Comparison of ENCODE assay signal across 11 cellular contexts in the genomic region with DNA sequence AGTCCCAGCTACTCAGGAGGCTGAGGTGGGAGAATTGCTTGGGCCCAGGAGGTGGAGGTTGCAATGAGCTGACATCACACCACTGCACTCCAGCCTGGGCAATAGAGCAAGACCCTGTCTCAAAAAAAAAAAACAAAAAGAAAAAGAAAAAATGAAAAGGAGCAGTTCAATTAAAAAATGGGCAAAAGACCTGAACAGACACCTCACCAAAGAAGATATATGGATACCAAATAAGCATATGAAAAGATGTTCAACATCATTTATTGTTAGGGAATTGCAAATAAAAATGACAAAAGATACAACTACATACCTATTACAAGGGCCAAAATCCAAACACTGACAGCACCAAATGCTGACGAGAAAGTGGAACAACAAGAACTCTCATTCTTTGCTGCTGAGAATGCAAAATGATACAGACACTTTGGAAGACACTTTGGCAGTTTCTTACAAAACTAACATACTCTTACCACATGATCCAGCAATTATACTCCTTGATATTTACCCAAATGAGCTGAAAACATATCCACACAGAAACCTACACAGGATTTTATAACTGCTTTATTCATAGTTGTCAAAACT.
"Had no signal": no experiment of that assay in that cellular context is flagged by ENCODE, and none has a peak within 500 bp of the region (broad histone marks: within the 10 kb centered on the region; RNA-seq: fewer than 3 reads in every experiment).

No MANE protein-coding gene starts in this region.

- H3K4me3 Mint-ChIP-seq: activated naive CD4-positive, alpha-beta T cell treated with anti-CD3 and anti-CD28 coated beads for 36 hours; brain had no signal

- H3K9me3 ChIP-seq: tibial artery, uterus had no signal

- H3K36me3 ChIP-seq: tibial artery, uterus had no signal

- DNase-seq: activated CD4-positive, alpha-beta T cell treated with anti-CD3 and anti-CD28 coated beads, Interleukin-2, amount 50 U/mL, for 1 hour; activated naive CD4-positive, alpha-beta T cell treated with anti-CD3 and anti-CD28 coated beads for 36 hours; amygdala; effector memory CD4-positive, alpha-beta T cell; hippocampal formation; kidney glomerular epithelial cell; stimulated activated CD4-positive, alpha-beta T cell treated with anti-CD3 and anti-CD28 coated beads, Interleukin-4, amount 100 ng/mL, for 4 hours; tibial artery; uterus had no signal

- H3K4me3 ChIP-seq: skin epidermis, tibial artery, uterus had no signal

- H3K27me3 ChIP-seq: tibial artery, uterus had no signal

- H3K27ac ChIP-seq: tibial artery, uterus had no signal
